ENCODE assay signal across 16 cellular contexts in genomic region chr13:102872531-102872930, GRCh38.
"Had no signal": no experiment of that assay in that cellular context is flagged by ENCODE, and none has a peak within 500 bp of the region (broad histone marks: within the 10 kb centered on the region; RNA-seq: fewer than 3 reads in every experiment).

No MANE protein-coding gene starts in this region.

- DNase-seq: activated CD4-positive, CD25-positive, alpha-beta regulatory T cell; activated CD8-positive, alpha-beta memory T cell treated with anti-CD3 and anti-CD28 coated beads, Interleukin-2, amount 50 U/mL, for 48 hours; activated effector memory CD4-positive, alpha-beta T cell treated with Interleukin-2 at 50 U/mL for 16 hours; cortex of kidney; effector CD4-positive, alpha-beta T cell; foreskin fibroblast; hippocampal formation; kidney; left ventricle myocardium inferior; naive thymus-derived CD8-positive, alpha-beta T cell; nucleus accumbens; thyroid gland had no signal

- H3K4me3 Mint-ChIP-seq: brain; naive thymus-derived CD8-positive, alpha-beta T cell had no signal

- ATAC-seq: naive thymus-derived CD8-positive, alpha-beta T cell; sciatic nerve had no signal

- H3K27me3 Mint-ChIP-seq: brain; naive thymus-derived CD8-positive, alpha-beta T cell; progenitor cell of endocrine pancreas had no signal

- H3K9me3 Mint-ChIP-seq: activated naive CD4-positive, alpha-beta T cell treated with anti-CD3 and anti-CD28 coated beads, Interleukin-2, amount 50 U/mL, for 72 hours; brain; naive thymus-derived CD8-positive, alpha-beta T cell had no signal

- H3K27ac Mint-ChIP-seq: brain, progenitor cell of endocrine pancreas had no signal
